ENCODE assay signal across 8 cellular contexts in the genomic region with DNA sequence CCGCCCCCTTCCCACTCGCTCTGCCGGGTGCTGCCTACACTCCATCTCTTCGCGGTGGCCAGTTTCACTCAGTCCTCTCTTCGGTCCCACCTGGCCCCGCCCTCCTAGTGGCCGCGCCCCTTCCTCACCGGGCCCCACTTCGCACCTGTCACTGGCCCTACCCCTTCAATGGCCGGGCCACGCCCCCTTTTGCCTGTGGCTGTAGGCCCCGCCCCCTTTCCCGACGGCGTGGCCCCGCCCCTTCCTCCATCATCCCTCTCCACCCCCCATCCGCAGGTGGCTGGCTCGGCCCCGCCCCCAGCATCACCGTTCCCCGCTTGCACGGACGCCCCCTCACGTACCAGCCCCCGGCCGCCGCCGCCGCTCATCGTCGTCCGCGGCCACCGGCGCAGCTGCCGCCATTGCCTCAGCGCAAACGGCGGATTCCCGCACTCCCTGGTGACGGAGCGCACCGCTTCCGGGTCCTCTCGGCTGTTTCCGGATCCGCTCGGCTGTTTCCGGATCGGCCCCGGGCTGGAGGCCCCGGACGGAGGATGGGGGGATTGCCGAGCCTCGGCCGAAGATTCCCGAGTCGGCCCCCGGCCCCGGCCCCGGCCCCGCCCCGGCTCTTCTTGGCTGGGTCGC. TPM values are rescaled to one million over a fixed set of nuclear protein-coding genes. Genes with fewer than 3 reads are reported as not detected.
DNase-seq lines count a peak whose midpoint lies in the region; ATAC-seq and FAIRE-seq lines count a peak whose summit lies in the region.

A gene with protein sequence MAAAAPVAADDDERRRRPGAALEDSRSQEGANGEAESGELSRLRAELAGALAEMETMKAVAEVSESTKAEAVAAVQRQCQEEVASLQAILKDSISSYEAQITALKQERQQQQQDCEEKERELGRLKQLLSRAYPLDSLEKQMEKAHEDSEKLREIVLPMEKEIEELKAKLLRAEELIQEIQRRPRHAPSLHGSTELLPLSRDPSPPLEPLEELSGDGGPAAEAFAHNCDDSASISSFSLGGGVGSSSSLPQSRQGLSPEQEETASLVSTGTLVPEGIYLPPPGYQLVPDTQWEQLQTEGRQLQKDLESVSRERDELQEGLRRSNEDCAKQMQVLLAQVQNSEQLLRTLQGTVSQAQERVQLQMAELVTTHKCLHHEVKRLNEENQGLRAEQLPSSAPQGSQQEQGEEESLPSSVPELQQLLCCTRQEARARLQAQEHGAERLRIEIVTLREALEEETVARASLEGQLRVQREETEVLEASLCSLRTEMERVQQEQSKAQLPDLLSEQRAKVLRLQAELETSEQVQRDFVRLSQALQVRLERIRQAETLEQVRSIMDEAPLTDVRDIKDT (minus strand): TSS at position 477 of the 624 bp plus-strand sequence. CDS start 75 bp downstream, at position 402.

- FAIRE-seq in urothelium cell line (lab: Jason Lieb, UNC): no peak

- H3K36me3 Mint-ChIP-seq in T-helper 2 cell treated with Interferon-gamma antibody and Interleukin-4, amounts not matched to agents 5 μg/mL and 100 μg/mL, for 36 hours (ENCODE audit: low read depth): peaks cover 7% of the 10 kb centered on the region

- H3K27ac Mint-ChIP-seq in T-helper 2 cell treated with Interferon-gamma antibody and Interleukin-4, amounts not matched to agents 5 μg/mL and 100 μg/mL, for 36 hours: peak within 1 kb of the TSS; percentile 99

- no peaks in the 10 kb centered on the region for H3K27me3 Mint-ChIP-seq in T-helper 2 cell treated with Interferon-gamma antibody and Interleukin-4, amounts not matched to agents 5 μg/mL and 100 μg/mL, for 36 hours (ENCODE audit: low read depth)

- H3K9me3 Mint-ChIP-seq in T-helper 2 cell treated with Interferon-gamma antibody and Interleukin-4, amounts not matched to agents 5 μg/mL and 100 μg/mL, for 36 hours: no peaks in the 10 kb centered on the region

- H3K4me1 Mint-ChIP-seq in T-helper 2 cell treated with Interferon-gamma antibody and Interleukin-4, amounts not matched to agents 5 μg/mL and 100 μg/mL, for 36 hours (ENCODE audit: low read depth): peaks cover 9% of the 10 kb centered on the region

- peak within 1 kb of the TSS; percentile 74 for H3K4me3 ChIP-seq in right cardiac atrium (ENCODE audit: low read length)

- intact Hi-C loops in right cardiac atrium (cut with DNase I): loop anchor here in 1 of 4 donors (5.0 kb wide), 1 partner anchor 43 kb away; no protein-coding TSS in a partner anchor

- under 1% methylated on average over 66 of the region's 66 CpGs for WGBS in right cardiac atrium

- H3K27ac ChIP-seq in right cardiac atrium (ENCODE audit: low read length): peak within 1 kb of the TSS; percentile 97

- H3K27me3 ChIP-seq in right cardiac atrium (ENCODE audit: control insufficient read depth, insufficient read depth): no peaks in the 10 kb centered on the region

- H3K4me1 ChIP-seq in right cardiac atrium (ENCODE audit: control insufficient read depth, insufficient read depth, low read length): no peaks in the 10 kb centered on the region

- peak within 1 kb of the TSS; percentile 97 for H3K4me3 Mint-ChIP-seq in T-helper 2 cell treated with Interferon-gamma antibody and Interleukin-4, amounts not matched to agents 5 μg/mL and 100 μg/mL, for 36 hours

- no peaks in the 10 kb centered on the region for H3K9me3 ChIP-seq in right cardiac atrium (ENCODE audit: control insufficient read depth, low read length)

- peak; percentile 30 for ATAC-seq in GM18499 (IDR thresholded peaks at IDR 0.05; ENCODE audit: insufficient read depth, unreplicated experiment)
- ATAC-seq in HG02943 (IDR thresholded peaks at IDR 0.05; ENCODE audit: low read depth, unreplicated experiment): peak; percentile 60
- ATAC-seq in right cardiac atrium: peak; percentile 95 to 96

- DNase-seq in NCI-H187 (lab: John Stamatoyannopoulos, UW) (peak; percentile 80 to 81), anterior cingulate cortex (lab: John Stamatoyannopoulos, UW) (peak in 57 of 58 donors; percentile 71 to 97 (median 90)), right cardiac atrium (peak; percentile 93 to 99 (median 97)), pulmonary artery endothelial cell (ENCODE audit: low read depth, low spot score) (peak; percentile 37), urothelium cell line (ENCODE audit: low spot score) (peak; percentile 95)
- DNase-seq in T-helper 2 cell treated with Interferon-gamma antibody and Interleukin-4, amounts not matched to agents 5 μg/mL and 100 μg/mL, for 36 hours (ENCODE audit: low spot score): peak; percentile 93

RNA-seq across cellular contexts. Expression of the gene that starts here (rescaled TPM):
- total RNA-seq in right cardiac atrium: 10 to 100 TPM; 13.4 to 24.3 (median 19.2) TPM
- polyA plus RNA-seq in right cardiac atrium: 27.4 TPM
- 40.8 and 44.8 TPM in 2 replicates for total RNA-seq in pulmonary artery endothelial cell

Comparison
In these comparisons a context has a peak if more than half of its experiments do, and no peak if none do; other contexts are left out.
1. Peak in every context shown above with its lines: DNase-seq, ATAC-seq, H3K4me3 ChIP-seq and H3K27ac ChIP-seq.
2. ATAC-seq: peak in every context shown above with its lines; median percentile 96 in right cardiac atrium; 60 in HG02943; 30 in GM18499.
3. DNase-seq: peak in every context shown above with its lines; median percentile 97 in right cardiac atrium; 95 in urothelium cell line; 93 in T-helper 2 cell treated with Interferon-gamma antibody and Interleukin-4, amounts not matched to agents 5 μg/mL and 100 μg/mL, for 36 hours; 90 in anterior cingulate cortex; 80 in NCI-H187; 37 in pulmonary artery endothelial cell.